In the genomic region with DNA sequence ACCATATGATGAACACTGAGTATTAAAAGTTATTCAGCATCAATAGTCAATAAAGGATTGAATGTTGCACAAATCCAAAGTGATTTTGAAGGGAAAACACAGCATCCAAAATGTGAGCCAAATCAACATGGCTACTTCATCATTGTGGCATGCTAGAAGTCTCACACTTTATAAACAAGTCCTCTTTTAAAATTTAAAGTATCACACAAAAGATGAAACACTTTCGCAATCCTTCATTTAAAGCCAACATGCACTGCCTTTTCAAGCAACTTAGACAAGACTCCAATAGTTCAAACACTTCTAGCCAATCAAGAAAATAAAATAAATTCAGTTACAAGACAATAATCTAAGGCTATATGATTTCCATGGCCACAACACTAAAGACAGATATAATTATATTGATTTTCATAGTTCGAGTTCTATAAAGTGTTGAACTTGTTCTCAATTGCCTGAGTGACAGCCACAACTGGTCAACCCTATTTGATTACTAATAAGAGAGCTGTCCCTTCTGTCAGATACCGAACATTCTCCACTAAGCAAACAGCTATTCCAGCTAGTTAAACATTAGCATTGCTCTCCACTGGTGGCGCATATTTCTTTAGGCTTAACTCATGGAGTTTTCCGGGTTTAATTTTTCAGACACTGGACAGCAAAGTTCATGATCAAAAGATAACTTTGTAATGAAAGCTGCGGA, we compare ENCODE assay signal across 19 cellular contexts. TPM values are rescaled to one million over a fixed set of nuclear protein-coding genes. Genes with fewer than 3 reads are reported as not detected.
DNase-seq lines count a peak whose midpoint lies in the region; ATAC-seq, FAIRE-seq and TF ChIP-seq lines count a peak whose summit lies in the region.
"Had no signal": no experiment of that assay in that cellular context is flagged by ENCODE, and none has a peak within 500 bp of the region (broad histone marks: within the 10 kb centered on the region; RNA-seq: fewer than 3 reads in every experiment).

No MANE protein-coding gene starts in this region.

- no TSS peak for BruUV-seq in PC-3 (replicated peaks; lab: Mats Ljungman, UMichigan)

- FAIRE-seq in pancreas (lab: Jason Lieb, UNC): no peak

- H3F3A ChIP-seq in PC-3 (ENCODE audit: low read length, unreplicated experiment): no peaks in the 10 kb centered on the region

- no peak overlapping the region for H2AFZ ChIP-seq in PC-3 (ENCODE audit: low read length)
- H2AFZ ChIP-seq: parathyroid adenoma had no signal

- H3K4me3 ChIP-seq in PC-3 (ENCODE audit: low read length) (no peak overlapping the region), right cardiac atrium (ENCODE audit: low read length) (peak overlapping the region; percentile 75), pancreas (no peak overlapping the region)
- H3K4me3 ChIP-seq: BLaER1 treated with 17β-estradiol and CSF1 and Interleukin-3, amounts not matched to agents 10 nM and 100 nM; thoracic aorta had no signal

- no peaks in the 10 kb centered on the region for H3K79me2 ChIP-seq in PC-3 (ENCODE audit: low read length)
- H3K79me2 ChIP-seq: parathyroid adenoma had no signal

- H3K9me3 ChIP-seq in PC-3 (ENCODE audit: low read length) (no peaks in the 10 kb centered on the region), right cardiac atrium (ENCODE audit: control insufficient read depth, low read length) (no peaks in the 10 kb centered on the region), pancreas (no peaks in the 10 kb centered on the region)
- H3K9me3 ChIP-seq: thoracic aorta had no signal

- intact Hi-C loops in PC-3 (cut with micrococcal nuclease): no loop called here
- intact Hi-C loops in right cardiac atrium (cut with DNase I): no loop called here
- intact Hi-C loops in pancreas (cut with DNase I): no loop called here

- H3K4me1 ChIP-seq in PC-3 (ENCODE audit: insufficient read depth, low read length): no peaks in the 10 kb centered on the region
- H3K4me1 ChIP-seq in right cardiac atrium (ENCODE audit: control insufficient read depth, insufficient read depth, low read length): no peaks in the 10 kb centered on the region
- peaks cover 0 to 7% (median 0%) of the 10 kb centered on the region in 3 donors for H3K4me1 ChIP-seq in pancreas
- H3K4me1 ChIP-seq: parathyroid adenoma had no signal

- H4K20me1 ChIP-seq in PC-3 (ENCODE audit: low read length): no peaks in the 10 kb centered on the region

- H3K27me3 ChIP-seq in PC-3 (ENCODE audit: low read length) (peaks cover 46% of the 10 kb centered on the region), right cardiac atrium (ENCODE audit: control insufficient read depth, insufficient read depth) (no peaks in the 10 kb centered on the region), pancreas (peaks cover 14 to 84% (median 32%) of the 10 kb centered on the region in 4 donors)

- peak; percentile 75 for DNase-seq in DMS153 (lab: John Stamatoyannopoulos, UW)
- DNase-seq in PC-3: peak; percentile 13
- DNase-seq in right cardiac atrium: peak in 1 of 3 donors; percentile 4
- no peak for DNase-seq in pancreas
- no peak for DNase-seq in NCI-H128 (lab: John Stamatoyannopoulos, UW; ENCODE audit: unreplicated experiment)
- DNase-seq: activated CD4-positive, alpha-beta T cell treated with anti-CD3 and anti-CD28 coated beads for 36 hours; erythroblast; HCEC 1CT; Karpas-422; NCI-H1694; NCI-H524; T-helper 17 cell had no signal

- no peak overlapping the region for H3K9ac ChIP-seq in PC-3 (ENCODE audit: low read length)
- H3K9ac ChIP-seq: BLaER1 treated with 17β-estradiol and CSF1 and Interleukin-3, amounts not matched to agents 10 nM and 100 nM; parathyroid adenoma had no signal

- H3K27ac ChIP-seq in PC-3 (ENCODE audit: low read length): no peak overlapping the region
- H3K27ac ChIP-seq in right cardiac atrium (ENCODE audit: low read length): peak overlapping the region; percentile 75
- no peak overlapping the region for H3K27ac ChIP-seq in pancreas
- H3K27ac ChIP-seq: BLaER1 treated with 17β-estradiol and CSF1 and Interleukin-3, amounts not matched to agents 10 nM and 100 nM; parathyroid adenoma; thoracic aorta had no signal

- no peak for ATAC-seq in PC-3
- no peak for ATAC-seq in right cardiac atrium
- ATAC-seq in pancreas: peak in 3 of 4 donors; percentile 31 to 77 (median 74)
- no peak for ATAC-seq in GM21423 (IDR thresholded peaks at IDR 0.05; ENCODE audit: unreplicated experiment)
- no peak for ATAC-seq in HG02642 (IDR thresholded peaks at IDR 0.05; ENCODE audit: poor library complexity, unreplicated experiment)
- no peak for ATAC-seq in HG03469 (IDR thresholded peaks at IDR 0.05; ENCODE audit: unreplicated experiment)
- ATAC-seq: activated CD4-positive, alpha-beta T cell treated with anti-CD3 and anti-CD28 coated beads for 36 hours; activated naive CD4-positive, alpha-beta T cell treated with anti-CD3 and anti-CD28 coated beads, Interleukin-2, amount 50 U/mL, for 72 hours; T-helper 17 cell had no signal

- H3K36me3 ChIP-seq in PC-3 (ENCODE audit: low read depth, low read length): no peaks in the 10 kb centered on the region
- H3K36me3 ChIP-seq in pancreas: no peaks in the 10 kb centered on the region
- H3K36me3 ChIP-seq: BLaER1 treated with 17β-estradiol and CSF1 and Interleukin-3, amounts not matched to agents 10 nM and 100 nM; thoracic aorta had no signal

- CTCF ChIA-PET in PC-3 (lab: Charles Lee): no interaction called here

- no peak for TF ChIP-seq CTCF in PC-3 (conservative IDR thresholded peaks at IDR 0.05; ENCODE audit: low read depth, low read length)
- TF ChIP-seq CTCF in pancreas (IDR thresholded peaks at IDR 0.05): no peak

- H3K9me2 ChIP-seq in PC-3 (replicated peaks; ENCODE audit: low read length): no peaks in the 10 kb centered on the region

- H3K4me2 ChIP-seq in PC-3 (ENCODE audit: low read length): no peak overlapping the region
- H3K4me2 ChIP-seq: BLaER1 treated with 17β-estradiol and CSF1 and Interleukin-3, amounts not matched to agents 10 nM and 100 nM had no signal

- 28% methylated on average over 6 of the region's 6 CpGs for WGBS in right cardiac atrium
- 14 to 16% methylated on average over 6 of the region's 6 CpGs for WGBS in pancreas, 2 donors

- POLR2A ChIA-PET in PC-3 (lab: Charles Lee; ENCODE audit: unreplicated experiment): no interaction called here

RNA-seq across cellular contexts. Expression of a gene that starts 8.3 kb away (rescaled TPM):
- total RNA-seq in PC-3 (2014; rRNA removed): not detected in 2 replicates
- 1 to 10 TPM; 4.4 to 9.7 (median 7.7) TPM for total RNA-seq in right cardiac atrium
- polyA plus RNA-seq in right cardiac atrium: 8.5 TPM
- 1 to 10 TPM in 2 of 6 donors, under 1 TPM in 4; 0.47 to 1.4 (median 0.82) TPM for total RNA-seq in pancreas
- 1 to 10 TPM; 1.4 to 1.5 TPM for polyA plus RNA-seq in pancreas
- total RNA-seq: activated CD4-positive, alpha-beta T cell treated with anti-CD3 and anti-CD28 coated beads for 36 hours; activated naive CD4-positive, alpha-beta T cell treated with anti-CD3 and anti-CD28 coated beads, Interleukin-2, amount 50 U/mL, for 72 hours; T-helper 17 cell had no signal

Comparison
In these comparisons a context has a peak if more than half of its experiments do, and no peak if none do; other contexts are left out.
1. DNase-seq: peak in DMS153 (single experiment) and PC-3 (single experiment); none in pancreas (0 of 6) and NCI-H128 (single experiment).
2. ATAC-seq: peak in pancreas (3 of 4); none in PC-3 (single experiment), right cardiac atrium (0 of 2), GM21423 (single experiment), HG02642 (single experiment) and HG03469 (single experiment).